In the genomic region with DNA sequence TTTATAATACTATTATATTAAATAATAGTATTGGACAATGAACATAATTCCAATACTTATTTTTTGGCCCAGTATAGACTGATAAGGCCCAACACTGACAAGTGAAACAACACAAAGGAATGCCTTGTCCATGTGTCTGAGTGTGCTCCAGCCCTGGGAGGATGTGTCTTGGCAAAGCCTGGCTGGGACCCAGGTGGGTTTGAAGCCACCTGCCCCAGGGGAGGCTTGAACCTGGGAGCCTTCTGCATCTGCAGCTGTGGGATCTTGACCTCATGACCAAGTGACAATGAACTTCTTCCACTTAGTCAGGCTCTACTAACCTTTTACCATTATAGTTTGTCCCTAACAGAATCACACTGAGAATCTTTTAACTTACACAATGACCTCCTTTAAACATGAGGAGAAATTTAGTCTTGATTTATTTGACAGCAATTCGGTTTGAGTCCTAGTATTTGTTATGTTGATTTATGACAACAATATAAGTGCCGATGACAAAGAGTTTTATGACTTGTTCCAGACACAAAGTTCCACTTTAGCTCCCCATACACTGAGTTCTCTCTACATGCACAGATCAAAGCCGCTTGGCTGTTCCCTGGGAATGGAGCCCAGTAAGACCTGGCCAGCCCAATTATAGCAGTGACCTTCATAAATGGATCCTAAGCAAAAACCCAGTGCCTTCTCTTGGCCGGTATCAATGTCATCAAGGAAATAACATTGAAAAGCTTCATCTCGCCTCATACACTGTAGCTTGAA, we compare ENCODE assay signal across 21 cellular contexts.
DNase-seq lines count a peak whose midpoint lies in the region; ATAC-seq lines count a peak whose summit lies in the region.
"Had no signal": no experiment of that assay in that cellular context is flagged by ENCODE, and none has a peak within 500 bp of the region (broad histone marks: within the 10 kb centered on the region; RNA-seq: fewer than 3 reads in every experiment).

No MANE protein-coding gene starts in this region.

- peak; percentile 98 for ATAC-seq in Right ventricle myocardium superior (ENCODE audit: poor library complexity)
- ATAC-seq in left cardiac atrium = peak; percentile 44 to 56

- no peaks in the 10 kb centered on the region for H3K36me3 Mint-ChIP-seq in activated naive CD4-positive, alpha-beta T cell treated with anti-CD3 and anti-CD28 coated beads for 36 hours (ENCODE audit: low read depth)

- intact Hi-C loops in Right ventricle myocardium superior (cut with DNase I) (no loop called here), cardiac septum (cut with DNase I) (loop anchor here (10.0 kb wide), 1 partner anchor 605 kb away; no protein-coding TSS in a partner anchor), left cardiac atrium (cut with DNase I) (loop anchor here in 1 of 2 donors (10.0 kb wide), 1 partner anchor 915 kb away; no protein-coding TSS in a partner anchor)
- intact Hi-C loops in activated naive CD4-positive, alpha-beta T cell treated with anti-CD3 and anti-CD28 coated beads for 36 hours (cut with micrococcal nuclease) = no loop called here

- DNase-seq in Right ventricle myocardium superior = no peak
- DNase-seq in cardiac septum (ENCODE audit: low spot score) = no peak
- DNase-seq in left cardiac atrium = no peak
- peak; percentile 46 for DNase-seq in left kidney (ENCODE audit: low read depth, low spot score)
- no peak for DNase-seq in superior temporal gyrus (ENCODE audit: extremely low spot score)
- no peak for DNase-seq in activated naive CD4-positive, alpha-beta T cell treated with anti-CD3 and anti-CD28 coated beads for 36 hours
- DNase-seq in stimulated activated CD4-positive, alpha-beta T cell treated with anti-CD3 and anti-CD28 coated beads, Interleukin-12 subunit alpha, Interleukin-12 subunit beta, amount 100 ng/mL, for 4 hours = no peak
- DNase-seq in stimulated activated CD4-positive, alpha-beta T cell treated with anti-CD3 and anti-CD28 coated beads, Interleukin-4, amount 100 ng/mL, for 1 hour = no peak
- DNase-seq: CD4-positive, alpha-beta T cell; GM23248; H7; KG1; MG63; NCI-H1048; NCI-H1436; NCI-H187; NCI-H2081 treated with DMSO at 0.1 percent for 48 hours; NCI-H446 treated with DMSO at 0.1 percent for 48 hours; NCI-H526; PC-9; SHP77 had no signal

- H3K9me3 Mint-ChIP-seq in activated naive CD4-positive, alpha-beta T cell treated with anti-CD3 and anti-CD28 coated beads for 36 hours = peaks cover 1% of the 10 kb centered on the region
- H3K9me3 Mint-ChIP-seq: CD4-positive, alpha-beta T cell had no signal

- CTCF ChIA-PET in activated naive CD4-positive, alpha-beta T cell treated with anti-CD3 and anti-CD28 coated beads for 36 hours (lab: Charles Lee) = no interaction called here

- H3K27me3 Mint-ChIP-seq in activated naive CD4-positive, alpha-beta T cell treated with anti-CD3 and anti-CD28 coated beads for 36 hours (ENCODE audit: low read depth) = no peaks in the 10 kb centered on the region
- H3K27me3 Mint-ChIP-seq: CD4-positive, alpha-beta T cell had no signal

- no peaks in the 10 kb centered on the region for H3K4me1 Mint-ChIP-seq in activated naive CD4-positive, alpha-beta T cell treated with anti-CD3 and anti-CD28 coated beads for 36 hours (ENCODE audit: low read depth)

- H3K27ac Mint-ChIP-seq in activated naive CD4-positive, alpha-beta T cell treated with anti-CD3 and anti-CD28 coated beads for 36 hours = no peak overlapping the region
- H3K27ac Mint-ChIP-seq: CD4-positive, alpha-beta T cell had no signal

- H3K4me3 Mint-ChIP-seq in activated naive CD4-positive, alpha-beta T cell treated with anti-CD3 and anti-CD28 coated beads for 36 hours = no peak overlapping the region
- H3K4me3 Mint-ChIP-seq: CD4-positive, alpha-beta T cell had no signal
